12 cellular contexts compared by ENCODE assay signal in the genomic region with DNA sequence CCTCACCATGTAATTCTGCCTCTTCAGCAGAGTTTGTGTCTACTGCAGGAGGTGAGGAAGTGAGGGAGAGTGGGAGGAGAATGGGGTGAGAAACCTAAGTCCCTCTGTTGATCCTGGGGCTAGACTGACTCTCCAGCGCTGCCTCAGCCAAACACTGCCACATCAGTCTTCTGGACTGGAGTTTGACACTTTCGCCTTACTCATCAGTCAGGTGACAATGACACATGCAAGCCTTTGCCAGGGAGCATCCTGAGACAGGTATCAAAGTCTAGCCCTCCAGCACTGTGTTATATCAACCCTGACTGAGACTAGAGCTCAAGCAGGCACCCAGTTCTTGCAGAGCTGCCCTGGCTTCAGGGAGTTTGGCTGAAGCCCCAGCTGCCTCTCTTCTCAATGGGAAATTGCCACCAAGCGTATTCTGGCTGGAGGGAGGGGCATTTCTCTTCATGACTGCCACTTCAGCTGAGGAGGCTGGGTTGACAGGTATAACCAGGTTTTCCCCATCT. TPM values are rescaled to one million over a fixed set of nuclear protein-coding genes. Genes with fewer than 3 reads are reported as not detected.
A peak's percentile ranks its signal among the peaks of the same experiment; 100 is the strongest.
DNase-seq lines count a peak whose midpoint lies in the region; ATAC-seq and TF ChIP-seq lines count a peak whose summit lies in the region.
"Had no signal": no experiment of that assay in that cellular context is flagged by ENCODE, and none has a peak within 500 bp of the region (broad histone marks: within the 10 kb centered on the region; RNA-seq: fewer than 3 reads in every experiment).

No MANE protein-coding gene starts in this region.

- in situ Hi-C loops in Panc1 (cut with HindIII; ENCODE audit: low pct_unique_long_range_greater_than_20kb, low sequenced_read_pairs) = no loop called here

- no peaks in the 10 kb centered on the region for H3K9me3 ChIP-seq in Panc1 (ENCODE audit: control insufficient read depth, insufficient read depth, low read depth, low read length)
- no peaks in the 10 kb centered on the region for H3K9me3 ChIP-seq in thyroid gland

- no peak for ATAC-seq in Panc1
- no peak for ATAC-seq in HG03135 (IDR thresholded peaks at IDR 0.05; ENCODE audit: unreplicated experiment)
- ATAC-seq: naive thymus-derived CD8-positive, alpha-beta T cell had no signal

- intact Hi-C loops in activated naive CD4-positive, alpha-beta T cell treated with anti-CD3 and anti-CD28 coated beads for 36 hours (cut with micrococcal nuclease) = no loop called here
- intact Hi-C loops in Panc1 (cut with micrococcal nuclease; ENCODE audit: unreplicated experiment) (no loop called here), thyroid gland (cut with DNase I) (no loop called here)

- H3K36me3 Mint-ChIP-seq in activated naive CD4-positive, alpha-beta T cell treated with anti-CD3 and anti-CD28 coated beads for 36 hours (ENCODE audit: low read depth) = no peaks in the 10 kb centered on the region
- H3K36me3 Mint-ChIP-seq: naive thymus-derived CD8-positive, alpha-beta T cell had no signal

- no peak for TF ChIP-seq CTCF in Panc1 (IDR thresholded peaks at IDR 0.05)
- TF ChIP-seq CTCF in fibroblast of mammary gland (conservative IDR thresholded peaks at IDR 0.05; ENCODE audit: control insufficient read depth, insufficient read depth, low read depth, low read length) = no peak
- no peak for TF ChIP-seq CTCF in thyroid gland (IDR thresholded peaks at IDR 0.05)

- no peak overlapping the region for H3K27ac Mint-ChIP-seq in activated naive CD4-positive, alpha-beta T cell treated with anti-CD3 and anti-CD28 coated beads for 36 hours
- H3K27ac Mint-ChIP-seq: naive thymus-derived CD8-positive, alpha-beta T cell; T-helper 1 cell treated with Interleukin-12 subunit alpha and Interleukin-12 subunit beta and Interleukin-4 antibody, amounts not matched to agents 30 μg/mL and 1 μg/mL, for 36 hours had no signal

- DNase-seq in activated naive CD4-positive, alpha-beta T cell treated with anti-CD3 and anti-CD28 coated beads for 36 hours = peak; percentile 33
- no peak for DNase-seq in activated naive CD4-positive, alpha-beta T cell (lab: John Stamatoyannopoulos, UW)
- DNase-seq in Panc1 (ENCODE audit: low read depth, low spot score) (peak; percentile 41), fibroblast of mammary gland (ENCODE audit: low read depth) (peak; percentile 12), thyroid gland (peak; percentile 79), superior temporal gyrus (ENCODE audit: extremely low spot score) (no peak)
- DNase-seq in activated CD4-positive, alpha-beta T cell treated with anti-CD3 and anti-CD28 coated beads, Interleukin-2, amount 50 U/mL, for 4 hours = no peak
- DNase-seq: C1 segment of cervical spinal cord; naive thymus-derived CD8-positive, alpha-beta T cell; NCI-H1417 treated with DMSO at 0.1 percent for 48 hours had no signal

- no peaks in the 10 kb centered on the region for H3K27me3 Mint-ChIP-seq in activated naive CD4-positive, alpha-beta T cell treated with anti-CD3 and anti-CD28 coated beads for 36 hours (ENCODE audit: low read depth)

- H3K27me3 ChIP-seq in Panc1 (ENCODE audit: control insufficient read depth, insufficient read depth, low read length) = peaks cover 2% of the 10 kb centered on the region; the same call in 1 of the 2 replicates
- no peaks in the 10 kb centered on the region for H3K27me3 ChIP-seq in thyroid gland

- H3K36me3 ChIP-seq in Panc1 (ENCODE audit: control insufficient read depth, insufficient read depth, low read length) (no peaks in the 10 kb centered on the region), thyroid gland (no peaks in the 10 kb centered on the region)

- H3K9me3 Mint-ChIP-seq in activated naive CD4-positive, alpha-beta T cell treated with anti-CD3 and anti-CD28 coated beads for 36 hours = no peaks in the 10 kb centered on the region
- H3K9me3 Mint-ChIP-seq: T-helper 1 cell treated with Interleukin-12 subunit alpha and Interleukin-12 subunit beta and Interleukin-4 antibody, amounts not matched to agents 30 μg/mL and 1 μg/mL, for 36 hours had no signal

- CTCF ChIA-PET in activated naive CD4-positive, alpha-beta T cell treated with anti-CD3 and anti-CD28 coated beads for 36 hours (lab: Charles Lee) = interaction anchor here (1.2 kb wide), 1 partner anchor 50 kb away, joined by 3 read pairs; no protein-coding TSS in a partner anchor
- CTCF ChIA-PET in Panc1 (lab: Charles Lee) = no interaction called here

- H3K4me3 Mint-ChIP-seq in activated naive CD4-positive, alpha-beta T cell treated with anti-CD3 and anti-CD28 coated beads for 36 hours = no peak overlapping the region
- H3K4me3 Mint-ChIP-seq: naive thymus-derived CD8-positive, alpha-beta T cell; T-helper 1 cell treated with Interleukin-12 subunit alpha and Interleukin-12 subunit beta and Interleukin-4 antibody, amounts not matched to agents 30 μg/mL and 1 μg/mL, for 36 hours had no signal

- WGBS in thyroid gland, 2 donors = 38 to 48% methylated on average over 3 of the region's 3 CpGs

- BruUV-seq in Panc1 (replicated peaks; lab: Mats Ljungman, UMichigan) = no TSS peak

- H3K4me1 ChIP-seq in Panc1 (ENCODE audit: control insufficient read depth, insufficient read depth, low read length) = no peaks in the 10 kb centered on the region; the same call in 1 of the 2 replicates
- peaks cover 21 to 25% of the 10 kb centered on the region in 2 donors for H3K4me1 ChIP-seq in thyroid gland

- H3K4me3 ChIP-seq in Panc1 (ENCODE audit: low read depth in 2 of 2, low read length in 2 of 2) (no peak overlapping the region), fibroblast of mammary gland (ENCODE audit: control insufficient read depth, low read depth, low read length) (no peak overlapping the region), thyroid gland (replicated peaks in 1 of 3) (no peak overlapping the region)

- H3K27ac ChIP-seq in Panc1 (ENCODE audit: low read length) (no peak overlapping the region), thyroid gland (peak overlapping the region; percentile 36 to 73 (median 65))

- POLR2A ChIA-PET in Panc1 (lab: Charles Lee) = no interaction called here

- no peak for TF ChIP-seq POLR2A in thyroid gland (IDR thresholded peaks at IDR 0.05)

- no peaks in the 10 kb centered on the region for H3K4me1 Mint-ChIP-seq in activated naive CD4-positive, alpha-beta T cell treated with anti-CD3 and anti-CD28 coated beads for 36 hours (ENCODE audit: low read depth)
- H3K4me1 Mint-ChIP-seq: naive thymus-derived CD8-positive, alpha-beta T cell had no signal

RNA-seq across cellular contexts. Expression of a gene that starts 33.3 kb away (rescaled TPM):
- 10 to 100 TPM; 23.9 TPM for total RNA-seq in activated naive CD4-positive, alpha-beta T cell treated with anti-CD3 and anti-CD28 coated beads for 36 hours
- total RNA-seq in Panc1 (2021; ENCODE audit: unreplicated experiment) (31.3 TPM), thyroid gland (10 to 100 TPM; 34.7 to 67.9 (median 37.7) TPM)
- polyA plus RNA-seq in Panc1 (2012; ENCODE audit: insufficient read length) = 9.9 TPM

RNA-seq across cellular contexts. Expression of a gene that starts 55.8 kb away (rescaled TPM):
- total RNA-seq in activated naive CD4-positive, alpha-beta T cell treated with anti-CD3 and anti-CD28 coated beads for 36 hours = 10 to 100 TPM; 17.5 to 18.7 TPM
- total RNA-seq in Panc1 (2021; ENCODE audit: unreplicated experiment) (23.6 TPM), thyroid gland (10 to 100 TPM; 19.4 to 23.4 (median 20.9) TPM)
- 22.0 TPM for polyA plus RNA-seq in Panc1 (2012; ENCODE audit: insufficient read length)

Comparison
In these comparisons a context has a peak if more than half of its experiments do, and no peak if none do; other contexts are left out.
1. DNase-seq: peak in activated naive CD4-positive, alpha-beta T cell treated with anti-CD3 and anti-CD28 coated beads for 36 hours (single experiment), Panc1 (single experiment), fibroblast of mammary gland (single experiment) and thyroid gland (2 of 2); none in activated naive CD4-positive, alpha-beta T cell (0 of 4), superior temporal gyrus (single experiment) and activated CD4-positive, alpha-beta T cell treated with anti-CD3 and anti-CD28 coated beads, Interleukin-2, amount 50 U/mL, for 4 hours (0 of 2).